In genomic region chr12:117890137-117890536, GRCh38 we compare ENCODE assay signal across 19 cellular contexts.
DNase-seq lines count a peak whose midpoint lies in the region; ATAC-seq and TF ChIP-seq lines count a peak whose summit lies in the region.
"Had no signal": no experiment of that assay in that cellular context is flagged by ENCODE, and none has a peak within 500 bp of the region (broad histone marks: within the 10 kb centered on the region; RNA-seq: fewer than 3 reads in every experiment).

No MANE protein-coding gene starts in this region.

- CTCF ChIA-PET in CD8-positive, alpha-beta T cell (lab: Charles Lee) = interaction anchor here (0.8 kb wide), 1 partner anchor 15 kb away, joined by 3 read pairs; no protein-coding TSS in a partner anchor

- DNase-seq in ELR (ENCODE audit: low read depth) = peak; percentile 18
- peak; percentile 20 for DNase-seq in RPMI8226
- no peak for DNase-seq in left colon
- DNase-seq in SHP77 (lab: John Stamatoyannopoulos, UW) = no peak
- no peak for DNase-seq in CD8-positive, alpha-beta T cell
- no peak for DNase-seq in T1000 (lab: John Stamatoyannopoulos, UW)
- DNase-seq: activated CD4-positive, CD25-positive, alpha-beta regulatory T cell; activated CD8-positive, alpha-beta memory T cell treated with anti-CD3 and anti-CD28 coated beads, Interleukin-2, amount 50 U/mL, for 48 hours; effector memory CD8-positive, alpha-beta T cell; kidney glomerular epithelial cell; MV-4-11; NCI-H2171 treated with DMSO at 0.1 percent for 48 hours; psoas muscle; thyroid gland had no signal

- intact Hi-C loops in left colon (cut with DNase I, micrococcal nuclease) = no loop called here
- intact Hi-C loops in CD8-positive, alpha-beta T cell (cut with DNase I, micrococcal nuclease) = no loop called here

- POLR2A ChIA-PET in CD8-positive, alpha-beta T cell (lab: Charles Lee) = no interaction called here

- no peak overlapping the region for H3K4me3 ChIP-seq in CD8-positive, alpha-beta T cell (ENCODE audit: low read depth, low read length)
- H3K4me3 ChIP-seq: breast epithelium, psoas muscle, thyroid gland had no signal

- no peaks in the 10 kb centered on the region for H3K36me3 ChIP-seq in CD8-positive, alpha-beta T cell (ENCODE audit: insufficient read depth, low read length)
- H3K36me3 ChIP-seq: breast epithelium, thyroid gland had no signal

- ATAC-seq in GM19372 (IDR thresholded peaks at IDR 0.05; ENCODE audit: low read depth, unreplicated experiment) (peak; percentile 59), left colon (peak; percentile 40), HG03175 (IDR thresholded peaks at IDR 0.05; ENCODE audit: unreplicated experiment) (no peak)
- no peak for ATAC-seq in CD8-positive, alpha-beta T cell
- ATAC-seq: effector memory CD8-positive, alpha-beta T cell had no signal

- no peaks in the 10 kb centered on the region for H3K4me1 Mint-ChIP-seq in CD8-positive, alpha-beta T cell (ENCODE audit: low read depth)
- H3K4me1 Mint-ChIP-seq: activated naive CD4-positive, alpha-beta T cell treated with anti-CD3 and anti-CD28 coated beads, Interleukin-2, amount 50 U/mL, for 24 hours had no signal

- H3K27me3 ChIP-seq in CD8-positive, alpha-beta T cell (ENCODE audit: insufficient read depth, low read length) = no peaks in the 10 kb centered on the region
- H3K27me3 ChIP-seq: breast epithelium, thyroid gland had no signal

- no peaks in the 10 kb centered on the region for H3K9me3 Mint-ChIP-seq in CD8-positive, alpha-beta T cell
- H3K9me3 Mint-ChIP-seq: activated naive CD4-positive, alpha-beta T cell treated with anti-CD3 and anti-CD28 coated beads, Interleukin-2, amount 50 U/mL, for 24 hours had no signal

- TF ChIP-seq CTCF in CD8-positive, alpha-beta T cell (IDR thresholded peaks at IDR 0.05) = no peak

- no peaks in the 10 kb centered on the region for H3K36me3 Mint-ChIP-seq in CD8-positive, alpha-beta T cell
- H3K36me3 Mint-ChIP-seq: activated naive CD4-positive, alpha-beta T cell treated with anti-CD3 and anti-CD28 coated beads, Interleukin-2, amount 50 U/mL, for 24 hours had no signal

- H3K27ac ChIP-seq in CD8-positive, alpha-beta T cell (ENCODE audit: low read depth, low read length) = no peak overlapping the region
- H3K27ac ChIP-seq: breast epithelium, psoas muscle, thyroid gland had no signal

- no peak overlapping the region for H3K4me3 Mint-ChIP-seq in CD8-positive, alpha-beta T cell
- H3K4me3 Mint-ChIP-seq: activated naive CD4-positive, alpha-beta T cell treated with anti-CD3 and anti-CD28 coated beads, Interleukin-2, amount 50 U/mL, for 24 hours; B cell; effector memory CD8-positive, alpha-beta T cell had no signal

- no peaks in the 10 kb centered on the region for H3K9me3 ChIP-seq in CD8-positive, alpha-beta T cell (ENCODE audit: low read length)
- H3K9me3 ChIP-seq: breast epithelium, psoas muscle, thyroid gland had no signal

- no peaks in the 10 kb centered on the region for H3K4me1 ChIP-seq in CD8-positive, alpha-beta T cell (ENCODE audit: insufficient read depth, low read length)
- H3K4me1 ChIP-seq: breast epithelium, psoas muscle, thyroid gland had no signal

- H3K27me3 Mint-ChIP-seq in CD8-positive, alpha-beta T cell (ENCODE audit: low read depth) = no peaks in the 10 kb centered on the region

- no peak overlapping the region for H3K27ac Mint-ChIP-seq in CD8-positive, alpha-beta T cell
- H3K27ac Mint-ChIP-seq: activated naive CD4-positive, alpha-beta T cell treated with anti-CD3 and anti-CD28 coated beads, Interleukin-2, amount 50 U/mL, for 24 hours; B cell; effector memory CD8-positive, alpha-beta T cell had no signal

Comparison
In these comparisons a context has a peak if more than half of its experiments do, and no peak if none do; other contexts are left out.
1. DNase-seq: peak in ELR (single experiment) and RPMI8226 (single experiment); none in left colon (0 of 2), SHP77 (0 of 2), CD8-positive, alpha-beta T cell (0 of 7) and T1000 (single experiment).
2. ATAC-seq: peak in GM19372 (single experiment) and left colon (single experiment); none in CD8-positive, alpha-beta T cell (single experiment) and HG03175 (single experiment).